1 cellular context compared by ENCODE assay signal in the genomic region with DNA sequence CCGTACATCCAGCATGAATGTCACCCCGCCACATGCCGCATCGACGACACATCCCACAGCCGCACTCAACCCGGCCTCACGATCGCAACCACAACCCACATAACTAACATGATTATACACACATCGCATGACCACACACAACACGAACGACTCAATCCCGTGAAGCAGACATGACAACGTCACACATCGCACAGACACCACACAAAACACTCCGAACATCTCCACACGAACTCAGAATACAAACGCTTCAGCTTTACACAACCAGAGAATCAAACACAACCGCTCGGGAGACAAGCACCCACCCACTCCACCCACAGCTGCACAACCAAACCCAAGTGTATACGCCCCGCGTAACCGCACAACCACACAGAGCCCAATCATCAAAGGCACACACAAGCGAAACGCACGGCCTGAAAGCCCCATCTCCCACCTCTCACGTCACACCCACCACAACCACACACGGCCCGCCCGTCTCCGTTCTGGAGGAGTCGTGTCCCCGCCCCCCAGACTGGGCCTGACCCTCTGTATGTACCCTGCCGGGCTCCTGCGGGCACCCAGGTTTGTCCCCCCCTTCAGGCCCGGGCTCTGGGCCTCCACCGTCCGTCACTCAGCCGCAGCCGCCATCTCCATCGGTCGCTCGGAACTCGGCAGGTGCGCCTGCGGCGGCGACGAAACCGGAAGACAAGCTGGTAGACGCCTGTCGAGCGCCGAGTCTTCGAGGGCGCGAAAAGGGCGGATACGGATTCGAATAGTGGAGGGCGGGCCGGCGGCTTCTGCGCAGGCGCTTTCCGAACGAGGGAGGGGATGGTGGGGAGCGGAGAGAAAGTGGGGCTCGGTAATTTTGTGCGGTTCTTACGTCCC.
TF ChIP-seq lines count a peak whose summit lies in the region.

A gene (minus strand): TSS at position 646 of the 861 bp plus-strand sequence. CDS start 3,028 bp downstream, outside the sequence.

TF ChIP-seq in HepG2, 621 proteins besides CTCF, POLR2A, EP300 and RAD21 (continued from another document and continues in another):
- TF ChIP-seq, protein P1, sequence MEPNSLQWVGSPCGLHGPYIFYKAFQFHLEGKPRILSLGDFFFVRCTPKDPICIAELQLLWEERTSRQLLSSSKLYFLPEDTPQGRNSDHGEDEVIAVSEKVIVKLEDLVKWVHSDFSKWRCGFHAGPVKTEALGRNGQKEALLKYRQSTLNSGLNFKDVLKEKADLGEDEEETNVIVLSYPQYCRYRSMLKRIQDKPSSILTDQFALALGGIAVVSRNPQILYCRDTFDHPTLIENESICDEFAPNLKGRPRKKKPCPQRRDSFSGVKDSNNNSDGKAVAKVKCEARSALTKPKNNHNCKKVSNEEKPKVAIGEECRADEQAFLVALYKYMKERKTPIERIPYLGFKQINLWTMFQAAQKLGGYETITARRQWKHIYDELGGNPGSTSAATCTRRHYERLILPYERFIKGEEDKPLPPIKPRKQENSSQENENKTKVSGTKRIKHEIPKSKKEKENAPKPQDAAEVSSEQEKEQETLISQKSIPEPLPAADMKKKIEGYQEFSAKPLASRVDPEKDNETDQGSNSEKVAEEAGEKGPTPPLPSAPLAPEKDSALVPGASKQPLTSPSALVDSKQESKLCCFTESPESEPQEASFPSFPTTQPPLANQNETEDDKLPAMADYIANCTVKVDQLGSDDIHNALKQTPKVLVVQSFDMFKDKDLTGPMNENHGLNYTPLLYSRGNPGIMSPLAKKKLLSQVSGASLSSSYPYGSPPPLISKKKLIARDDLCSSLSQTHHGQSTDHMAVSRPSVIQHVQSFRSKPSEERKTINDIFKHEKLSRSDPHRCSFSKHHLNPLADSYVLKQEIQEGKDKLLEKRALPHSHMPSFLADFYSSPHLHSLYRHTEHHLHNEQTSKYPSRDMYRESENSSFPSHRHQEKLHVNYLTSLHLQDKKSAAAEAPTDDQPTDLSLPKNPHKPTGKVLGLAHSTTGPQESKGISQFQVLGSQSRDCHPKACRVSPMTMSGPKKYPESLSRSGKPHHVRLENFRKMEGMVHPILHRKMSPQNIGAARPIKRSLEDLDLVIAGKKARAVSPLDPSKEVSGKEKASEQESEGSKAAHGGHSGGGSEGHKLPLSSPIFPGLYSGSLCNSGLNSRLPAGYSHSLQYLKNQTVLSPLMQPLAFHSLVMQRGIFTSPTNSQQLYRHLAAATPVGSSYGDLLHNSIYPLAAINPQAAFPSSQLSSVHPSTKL (CRISPR knock-in tag; IDR thresholded peaks at IDR 0.05), result peak; percentile 77
- TF ChIP-seq ZNF160 (CRISPR knock-in tag; IDR thresholded peaks at IDR 0.05), result peak; percentile 91; the same call in 1 of the 2 replicates
- TF ChIP-seq FOXP1 (IDR thresholded peaks at IDR 0.05), result no peak
- TF ChIP-seq FOXP1 (CRISPR knock-in tag; IDR thresholded peaks at IDR 0.05), result peak; percentile 42
- TF ChIP-seq ZMYM3 (CRISPR knock-in tag; IDR thresholded peaks at IDR 0.05), result peak; percentile 65
- TF ChIP-seq SOX13 (IDR thresholded peaks at IDR 0.05), result peak; percentile 41; the same call in 1 of the 2 replicates
- TF ChIP-seq SOX13 (CRISPR knock-in tag; conservative IDR thresholded peaks at IDR 0.05 in 1 of 2, IDR thresholded peaks at IDR 0.05 in 1 of 2), result peak in 1 of 2 experiments; percentile 73; a peak in 1 of 4 replicates
- peak; percentile 49; the same call in 1 of the 2 replicates for TF ChIP-seq RELA (CRISPR knock-in tag; IDR thresholded peaks at IDR 0.05)
- TF ChIP-seq MEF2D (CRISPR knock-in tag; IDR thresholded peaks at IDR 0.05), result peak; percentile 91; the same call in 1 of the 2 replicates
- no peak for TF ChIP-seq SP140L (CRISPR knock-in tag; IDR thresholded peaks at IDR 0.05; ENCODE audit: borderline replicate concordance)
- peak; percentile 61 for TF ChIP-seq RARA (CRISPR knock-in tag; IDR thresholded peaks at IDR 0.05)
- peak; percentile 94 for TF ChIP-seq MEIS2 (CRISPR knock-in tag; IDR thresholded peaks at IDR 0.05)
- TF ChIP-seq, protein P2, sequence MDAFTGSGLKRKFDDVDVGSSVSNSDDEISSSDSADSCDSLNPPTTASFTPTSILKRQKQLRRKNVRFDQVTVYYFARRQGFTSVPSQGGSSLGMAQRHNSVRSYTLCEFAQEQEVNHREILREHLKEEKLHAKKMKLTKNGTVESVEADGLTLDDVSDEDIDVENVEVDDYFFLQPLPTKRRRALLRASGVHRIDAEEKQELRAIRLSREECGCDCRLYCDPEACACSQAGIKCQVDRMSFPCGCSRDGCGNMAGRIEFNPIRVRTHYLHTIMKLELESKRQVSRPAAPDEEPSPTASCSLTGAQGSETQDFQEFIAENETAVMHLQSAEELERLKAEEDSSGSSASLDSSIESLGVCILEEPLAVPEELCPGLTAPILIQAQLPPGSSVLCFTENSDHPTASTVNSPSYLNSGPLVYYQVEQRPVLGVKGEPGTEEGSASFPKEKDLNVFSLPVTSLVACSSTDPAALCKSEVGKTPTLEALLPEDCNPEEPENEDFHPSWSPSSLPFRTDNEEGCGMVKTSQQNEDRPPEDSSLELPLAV (CRISPR knock-in tag; conservative IDR thresholded peaks at IDR 0.05; ENCODE audit: low read depth), result peak; percentile 72; the same call in 1 of the 2 replicates
- TF ChIP-seq JDP2 (CRISPR knock-in tag; IDR thresholded peaks at IDR 0.05; ENCODE audit: borderline replicate concordance), result no peak
- TF ChIP-seq ZNF792 (CRISPR knock-in tag; IDR thresholded peaks at IDR 0.05), result peak; percentile 90; the same call in 1 of the 2 replicates
- TF ChIP-seq NFE2L1 (CRISPR knock-in tag; IDR thresholded peaks at IDR 0.05; ENCODE audit: borderline replicate concordance), result no peak
- no peak for TF ChIP-seq FOXK2 (IDR thresholded peaks at IDR 0.05)
- TF ChIP-seq, protein P3, sequence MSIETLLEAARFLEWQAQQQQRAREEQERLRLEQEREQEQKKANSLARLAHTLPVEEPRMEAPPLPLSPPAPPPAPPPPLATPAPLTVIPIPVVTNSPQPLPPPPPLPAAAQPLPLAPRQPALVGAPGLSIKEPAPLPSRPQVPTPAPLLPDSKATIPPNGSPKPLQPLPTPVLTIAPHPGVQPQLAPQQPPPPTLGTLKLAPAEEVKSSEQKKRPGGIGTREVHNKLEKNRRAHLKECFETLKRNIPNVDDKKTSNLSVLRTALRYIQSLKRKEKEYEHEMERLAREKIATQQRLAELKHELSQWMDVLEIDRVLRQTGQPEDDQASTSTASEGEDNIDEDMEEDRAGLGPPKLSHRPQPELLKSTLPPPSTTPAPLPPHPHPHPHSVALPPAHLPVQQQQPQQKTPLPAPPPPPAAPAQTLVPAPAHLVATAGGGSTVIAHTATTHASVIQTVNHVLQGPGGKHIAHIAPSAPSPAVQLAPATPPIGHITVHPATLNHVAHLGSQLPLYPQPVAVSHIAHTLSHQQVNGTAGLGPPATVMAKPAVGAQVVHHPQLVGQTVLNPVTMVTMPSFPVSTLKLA (IDR thresholded peaks at IDR 0.05), result no peak
- TF ChIP-seq, protein P4, sequence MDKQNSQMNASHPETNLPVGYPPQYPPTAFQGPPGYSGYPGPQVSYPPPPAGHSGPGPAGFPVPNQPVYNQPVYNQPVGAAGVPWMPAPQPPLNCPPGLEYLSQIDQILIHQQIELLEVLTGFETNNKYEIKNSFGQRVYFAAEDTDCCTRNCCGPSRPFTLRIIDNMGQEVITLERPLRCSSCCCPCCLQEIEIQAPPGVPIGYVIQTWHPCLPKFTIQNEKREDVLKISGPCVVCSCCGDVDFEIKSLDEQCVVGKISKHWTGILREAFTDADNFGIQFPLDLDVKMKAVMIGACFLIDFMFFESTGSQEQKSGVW (CRISPR knock-in tag; IDR thresholded peaks at IDR 0.05; ENCODE audit: borderline replicate concordance), result peak; percentile 43; the same call in 1 of the 2 replicates
- peak; percentile 90 for TF ChIP-seq ZSCAN31 (CRISPR knock-in tag; IDR thresholded peaks at IDR 0.05; ENCODE audit: low read depth)
- peak; percentile 80; the same call in 1 of the 2 replicates for TF ChIP-seq TGIF2 (CRISPR knock-in tag; IDR thresholded peaks at IDR 0.05)
- TF ChIP-seq ZNF562 (CRISPR knock-in tag; IDR thresholded peaks at IDR 0.05; ENCODE audit: borderline replicate concordance), result peak; percentile 81; the same call in 1 of the 2 replicates
- TF ChIP-seq, protein P5, sequence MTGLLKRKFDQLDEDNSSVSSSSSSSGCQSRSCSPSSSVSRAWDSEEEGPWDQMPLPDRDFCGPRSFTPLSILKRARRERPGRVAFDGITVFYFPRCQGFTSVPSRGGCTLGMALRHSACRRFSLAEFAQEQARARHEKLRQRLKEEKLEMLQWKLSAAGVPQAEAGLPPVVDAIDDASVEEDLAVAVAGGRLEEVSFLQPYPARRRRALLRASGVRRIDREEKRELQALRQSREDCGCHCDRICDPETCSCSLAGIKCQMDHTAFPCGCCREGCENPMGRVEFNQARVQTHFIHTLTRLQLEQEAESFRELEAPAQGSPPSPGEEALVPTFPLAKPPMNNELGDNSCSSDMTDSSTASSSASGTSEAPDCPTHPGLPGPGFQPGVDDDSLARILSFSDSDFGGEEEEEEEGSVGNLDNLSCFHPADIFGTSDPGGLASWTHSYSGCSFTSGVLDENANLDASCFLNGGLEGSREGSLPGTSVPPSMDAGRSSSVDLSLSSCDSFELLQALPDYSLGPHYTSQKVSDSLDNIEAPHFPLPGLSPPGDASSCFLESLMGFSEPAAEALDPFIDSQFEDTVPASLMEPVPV (CRISPR knock-in tag; IDR thresholded peaks at IDR 0.05), result peak; percentile 97
- TF ChIP-seq, protein P6, sequence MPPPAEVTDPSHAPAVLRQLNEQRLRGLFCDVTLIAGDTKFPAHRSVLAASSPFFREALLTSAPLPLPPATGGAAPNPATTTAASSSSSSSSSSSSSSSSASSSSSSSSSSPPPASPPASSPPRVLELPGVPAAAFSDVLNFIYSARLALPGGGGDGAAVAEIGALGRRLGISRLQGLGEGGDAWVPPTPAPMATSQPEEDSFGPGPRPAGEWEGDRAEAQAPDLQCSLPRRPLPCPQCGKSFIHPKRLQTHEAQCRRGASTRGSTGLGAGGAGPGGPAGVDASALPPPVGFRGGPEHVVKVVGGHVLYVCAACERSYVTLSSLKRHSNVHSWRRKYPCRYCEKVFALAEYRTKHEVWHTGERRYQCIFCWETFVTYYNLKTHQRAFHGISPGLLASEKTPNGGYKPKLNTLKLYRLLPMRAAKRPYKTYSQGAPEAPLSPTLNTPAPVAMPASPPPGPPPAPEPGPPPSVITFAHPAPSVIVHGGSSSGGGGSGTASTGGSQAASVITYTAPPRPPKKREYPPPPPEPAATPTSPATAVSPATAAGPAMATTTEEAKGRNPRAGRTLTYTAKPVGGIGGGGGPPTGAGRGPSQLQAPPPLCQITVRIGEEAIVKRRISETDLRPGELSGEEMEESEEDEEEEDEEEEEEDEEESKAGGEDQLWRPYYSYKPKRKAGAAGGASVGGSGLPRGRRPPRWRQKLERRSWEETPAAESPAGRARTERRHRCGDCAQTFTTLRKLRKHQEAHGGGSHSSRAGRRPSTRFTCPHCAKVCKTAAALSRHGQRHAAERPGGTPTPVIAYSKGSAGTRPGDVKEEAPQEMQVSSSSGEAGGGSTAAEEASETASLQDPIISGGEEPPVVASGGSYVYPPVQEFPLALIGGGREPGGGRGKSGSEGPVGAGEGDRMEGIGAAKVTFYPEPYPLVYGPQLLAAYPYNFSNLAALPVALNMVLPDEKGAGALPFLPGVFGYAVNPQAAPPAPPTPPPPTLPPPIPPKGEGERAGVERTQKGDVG (CRISPR knock-in tag; IDR thresholded peaks at IDR 0.05; ENCODE audit: borderline replicate concordance), result peak; percentile 61; the same call in 1 of the 2 replicates
- peak; percentile 77 for TF ChIP-seq ZKSCAN8 (CRISPR knock-in tag; IDR thresholded peaks at IDR 0.05; ENCODE audit: borderline replicate concordance)
- no peak; the same call in 1 of the 2 replicates for TF ChIP-seq ZNF136 (CRISPR knock-in tag; IDR thresholded peaks at IDR 0.05; ENCODE audit: low read depth)
- TF ChIP-seq NR2F1 (CRISPR knock-in tag; IDR thresholded peaks at IDR 0.05), result no peak
- peak; percentile 99 for TF ChIP-seq TBX3 (IDR thresholded peaks at IDR 0.05; ENCODE audit: borderline replicate concordance)
- TF ChIP-seq ZNF737 (CRISPR knock-in tag; IDR thresholded peaks at IDR 0.05; ENCODE audit: borderline replicate concordance), result peak; percentile 69; the same call in 1 of the 2 replicates
- TF ChIP-seq ZNF713 (CRISPR knock-in tag; IDR thresholded peaks at IDR 0.05), result no peak
- TF ChIP-seq, protein P7, sequence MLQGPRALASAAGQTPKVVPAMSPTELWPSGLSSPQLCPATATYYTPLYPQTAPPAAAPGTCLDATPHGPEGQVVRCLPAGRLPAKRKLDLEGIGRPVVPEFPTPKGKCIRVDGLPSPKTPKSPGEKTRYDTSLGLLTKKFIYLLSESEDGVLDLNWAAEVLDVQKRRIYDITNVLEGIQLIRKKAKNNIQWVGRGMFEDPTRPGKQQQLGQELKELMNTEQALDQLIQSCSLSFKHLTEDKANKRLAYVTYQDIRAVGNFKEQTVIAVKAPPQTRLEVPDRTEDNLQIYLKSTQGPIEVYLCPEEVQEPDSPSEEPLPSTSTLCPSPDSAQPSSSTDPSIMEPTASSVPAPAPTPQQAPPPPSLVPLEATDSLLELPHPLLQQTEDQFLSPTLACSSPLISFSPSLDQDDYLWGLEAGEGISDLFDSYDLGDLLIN (CRISPR knock-in tag; IDR thresholded peaks at IDR 0.05; ENCODE audit: borderline replicate concordance), result peak; percentile 43; the same call in 1 of the 2 replicates
- peak; percentile 96 for TF ChIP-seq FOXK1 (CRISPR knock-in tag; IDR thresholded peaks at IDR 0.05; ENCODE audit: borderline replicate concordance, low read depth)
- TF ChIP-seq DPF2 (CRISPR knock-in tag; IDR thresholded peaks at IDR 0.05; ENCODE audit: borderline replicate concordance, low read depth), result no peak
- peak; percentile 89 for TF ChIP-seq SP4 (CRISPR knock-in tag; IDR thresholded peaks at IDR 0.05)
- peak; percentile 97 for TF ChIP-seq ZSCAN22 (CRISPR knock-in tag; IDR thresholded peaks at IDR 0.05)
- TF ChIP-seq, protein P8, sequence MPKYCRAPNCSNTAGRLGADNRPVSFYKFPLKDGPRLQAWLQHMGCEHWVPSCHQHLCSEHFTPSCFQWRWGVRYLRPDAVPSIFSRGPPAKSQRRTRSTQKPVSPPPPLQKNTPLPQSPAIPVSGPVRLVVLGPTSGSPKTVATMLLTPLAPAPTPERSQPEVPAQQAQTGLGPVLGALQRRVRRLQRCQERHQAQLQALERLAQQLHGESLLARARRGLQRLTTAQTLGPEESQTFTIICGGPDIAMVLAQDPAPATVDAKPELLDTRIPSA (CRISPR knock-in tag; IDR thresholded peaks at IDR 0.05; ENCODE audit: borderline replicate concordance), result 0 out of 2 replicates have a peak, but pooled peaks have one; percentile 61
- TF ChIP-seq ZNF207 (IDR thresholded peaks at IDR 0.05; ENCODE audit: borderline replicate concordance), result no peak
- peak; percentile 69; the same call in 1 of the 2 replicates for TF ChIP-seq ZNF101 (CRISPR knock-in tag; IDR thresholded peaks at IDR 0.05; ENCODE audit: borderline replicate concordance, low read depth)
- peak; percentile 68; the same call in 1 of the 2 replicates for TF ChIP-seq MTA1 (CRISPR knock-in tag; IDR thresholded peaks at IDR 0.05; ENCODE audit: borderline replicate concordance)
- no peak for TF ChIP-seq MATR3 (CRISPR knock-in tag; IDR thresholded peaks at IDR 0.05)
- peak; percentile 94 for TF ChIP-seq HNRNPH1 (optimal IDR thresholded peaks at IDR 0.05; ENCODE audit: low read depth, low read length)
- TF ChIP-seq ZNF75D (CRISPR knock-in tag; IDR thresholded peaks at IDR 0.05; ENCODE audit: borderline replicate concordance), result no peak
- TF ChIP-seq CBX5 (CRISPR knock-in tag; IDR thresholded peaks at IDR 0.05; ENCODE audit: borderline replicate concordance), result peak; percentile 88; the same call in 1 of the 2 replicates
